Comparison of ENCODE assay signal across 17 cellular contexts in the genomic region with DNA sequence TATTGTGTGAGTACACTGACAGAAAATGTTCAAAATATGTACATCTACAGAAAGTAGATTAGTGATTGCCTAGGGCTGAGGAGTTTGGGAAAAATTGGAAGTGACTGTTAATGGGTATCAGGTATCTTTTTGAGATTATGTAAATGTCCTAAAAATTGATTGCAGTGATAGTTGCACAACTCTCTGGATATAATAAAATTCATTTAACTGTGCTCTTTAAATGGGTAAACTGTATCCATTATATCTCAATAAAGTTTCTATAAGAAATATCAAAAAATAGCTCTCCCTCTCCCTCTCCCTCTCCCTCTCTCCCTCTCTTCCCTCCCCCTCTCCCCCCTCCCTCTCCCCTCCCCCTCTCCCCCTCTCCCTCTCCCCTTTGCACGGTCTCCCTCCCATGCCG. TPM values are rescaled to one million over a fixed set of nuclear protein-coding genes. Genes with fewer than 3 reads are reported as not detected.
DNase-seq lines count a peak whose midpoint lies in the region; ATAC-seq and TF ChIP-seq lines count a peak whose summit lies in the region.
"Had no signal": no experiment of that assay in that cellular context is flagged by ENCODE, and none has a peak within 500 bp of the region (broad histone marks: within the 10 kb centered on the region; RNA-seq: fewer than 3 reads in every experiment).

No MANE protein-coding gene starts in this region.

- peaks cover 1% of the 10 kb centered on the region for H3K27me3 Mint-ChIP-seq in endothelial cell (ENCODE audit: unreplicated experiment)

- peaks cover 4% of the 10 kb centered on the region for H3K36me3 Mint-ChIP-seq in endothelial cell (ENCODE audit: low read depth, unreplicated experiment)

- H3K4me3 Mint-ChIP-seq in endothelial cell (ENCODE audit: unreplicated experiment) = peak overlapping the region; percentile 75
- H3K4me3 Mint-ChIP-seq: B cell; CD4-positive, alpha-beta T cell; CD8-positive, alpha-beta T cell had no signal

- peak overlapping the region; percentile 39; the same call in 1 of the 2 replicates for H3K27ac ChIP-seq in ACC112 (ENCODE audit: low read depth, low read length)
- no peak overlapping the region for H3K27ac ChIP-seq in HEK293 (ENCODE audit: extremely low read depth, low read depth, low read length)
- no peak overlapping the region for H3K27ac ChIP-seq in gastroesophageal sphincter
- H3K27ac ChIP-seq in upper lobe of right lung = no peak overlapping the region
- H3K27ac ChIP-seq: BLaER1 treated with 17β-estradiol and CSF1 and Interleukin-3, amounts not matched to agents 10 nM and 100 nM; C4-2B had no signal

- H3K9me3 Mint-ChIP-seq in endothelial cell (ENCODE audit: unreplicated experiment) = peaks cover 4% of the 10 kb centered on the region

- no peaks in the 10 kb centered on the region for H3K79me2 ChIP-seq in ACC112 (ENCODE audit: control insufficient read depth, insufficient read depth, low read length, unreplicated experiment)

- no peak for TF ChIP-seq CTCF in HEK293 (tag by site-specific recombination; IDR thresholded peaks at IDR 0.05)
- no peak for TF ChIP-seq CTCF in endothelial cell (IDR thresholded peaks at IDR 0.05; ENCODE audit: unreplicated experiment)
- TF ChIP-seq CTCF in gastroesophageal sphincter (IDR thresholded peaks at IDR 0.05) = no peak
- TF ChIP-seq CTCF in upper lobe of right lung (IDR thresholded peaks at IDR 0.05) = no peak

- DNase-seq in endothelial cell (ENCODE audit: low spot score) (no peak), upper lobe of right lung (no peak)
- DNase-seq in activated CD8-positive, alpha-beta memory T cell treated with anti-CD3 and anti-CD28 coated beads, Interleukin-2, amount 50 U/mL, for 48 hours = no peak
- DNase-seq: 8988T; AML-193; Caco-2; Calu3; CD4-positive, alpha-beta T cell; CD8-positive, alpha-beta T cell; DMS79 treated with DMSO at 0.1 percent for 48 hours; GF-D8 had no signal

- no peak for TF ChIP-seq POLR2A in gastroesophageal sphincter (IDR thresholded peaks at IDR 0.05)

- H3K9me3 ChIP-seq in HEK293 (ENCODE audit: control insufficient read depth, insufficient read depth, low read depth, low read length) (peaks cover 44% of the 10 kb centered on the region), gastroesophageal sphincter (peaks cover 0 to 20% (median 0%) of the 10 kb centered on the region in 3 donors), upper lobe of right lung (no peaks in the 10 kb centered on the region)

- intact Hi-C loops in upper lobe of right lung (cut with DNase I) = no loop called here

- WGBS in gastroesophageal sphincter (ENCODE audit: low coverage in 1 of 2), 2 donors = 93% methylated on average over 2 of the region's 2 CpGs; no CpG with 5 or more reads in 1 of the 2 donors

- no peak for TF ChIP-seq EP300 in gastroesophageal sphincter (IDR thresholded peaks at IDR 0.05)

- H3K4me1 ChIP-seq in ACC112 (ENCODE audit: control insufficient read depth, insufficient read depth, low read length, unreplicated experiment) = peaks cover 4% of the 10 kb centered on the region
- peaks cover 15% of the 10 kb centered on the region for H3K4me1 ChIP-seq in HEK293 (ENCODE audit: control insufficient read depth, insufficient read depth, low read length)
- H3K4me1 ChIP-seq in gastroesophageal sphincter = no peaks in the 10 kb centered on the region
- peaks cover 3% of the 10 kb centered on the region for H3K4me1 ChIP-seq in upper lobe of right lung
- H3K4me1 ChIP-seq: Caco-2 had no signal

- no peaks in the 10 kb centered on the region for H3K27me3 ChIP-seq in ACC112 (ENCODE audit: insufficient read depth, low read length)
- no peaks in the 10 kb centered on the region for H3K27me3 ChIP-seq in gastroesophageal sphincter
- peaks cover 6% of the 10 kb centered on the region for H3K27me3 ChIP-seq in upper lobe of right lung
- H3K27me3 ChIP-seq: BLaER1 treated with 17β-estradiol and CSF1 and Interleukin-3, amounts not matched to agents 10 nM and 100 nM had no signal

- CTCF ChIA-PET in HEK293 (lab: Yijun Ruan, JAX) = interaction anchor here (0.6 kb wide), 1 partner anchor 357 kb away, joined by 3 read pairs; no protein-coding TSS in a partner anchor

- no peaks in the 10 kb centered on the region for H3K36me3 ChIP-seq in ACC112 (ENCODE audit: insufficient read depth, low read length)
- H3K36me3 ChIP-seq in HEK293 (ENCODE audit: control insufficient read depth in 2 of 2, insufficient read depth in 1 of 2, low read length in 2 of 2) = peaks cover 0 to 55% of the 10 kb centered on the region in 2 experiments; a peak in 2 of 3 replicates
- H3K36me3 ChIP-seq in gastroesophageal sphincter = no peaks in the 10 kb centered on the region
- no peaks in the 10 kb centered on the region for H3K36me3 ChIP-seq in upper lobe of right lung

- no peak for ATAC-seq in gastroesophageal sphincter
- no peak for ATAC-seq in upper lobe of right lung
- ATAC-seq: CD8-positive, alpha-beta T cell had no signal

- H2AFZ ChIP-seq in ACC112 (ENCODE audit: low read length, unreplicated experiment) = no peak overlapping the region

- H3K4me3 ChIP-seq in ACC112 (ENCODE audit: low read depth, low read length) (no peak overlapping the region), HEK293 (ENCODE audit: low read depth, low read length) (no peak overlapping the region), gastroesophageal sphincter (no peak overlapping the region), upper lobe of right lung (no peak overlapping the region)
- H3K4me3 ChIP-seq: BLaER1 treated with 17β-estradiol and CSF1 and Interleukin-3, amounts not matched to agents 10 nM and 100 nM had no signal

- peak overlapping the region; percentile 80 for H3K27ac Mint-ChIP-seq in endothelial cell (ENCODE audit: unreplicated experiment)
- H3K27ac Mint-ChIP-seq: B cell; CD4-positive, alpha-beta T cell; CD8-positive, alpha-beta T cell had no signal

- POLR2A ChIA-PET in HEK293 (lab: Yijun Ruan, JAX) = interaction anchor here (2.5 kb wide), 1 partner anchor 9 kb away, joined by 13 read pairs; the partner anchor contains the start of gene ZNF227

- peaks cover 5% of the 10 kb centered on the region for H3K4me1 Mint-ChIP-seq in endothelial cell (ENCODE audit: unreplicated experiment)

TF ChIP-seq in HEK293, 187 proteins besides CTCF, POLR2A, EP300 and RAD21:
- TF ChIP-seq ZNF335 (tag by site-specific recombination; conservative IDR thresholded peaks at IDR 0.05) (0 out of 2 replicates have a peak, but pooled peaks have one; percentile 9), ZNF660 (tag by site-specific recombination; IDR thresholded peaks at IDR 0.05) (0 out of 2 replicates have a peak, but pooled peaks have one; percentile 25), ZNF26 (tag by site-specific recombination; IDR thresholded peaks at IDR 0.05) (peak; percentile 8; the same call in 1 of the 2 replicates), ZNF426 (tag by site-specific recombination; IDR thresholded peaks at IDR 0.05) (no peak)

RNA-seq across cellular contexts. Expression of gene ZNF227, which starts 9.4 kb away (rescaled TPM):
- total RNA-seq in endothelial cell (ENCODE audit: unreplicated experiment) (29.3 TPM), gastroesophageal sphincter (10 to 100 TPM; 10.6 to 19.3 (median 14.7) TPM), upper lobe of right lung (17.0 TPM)

RNA-seq across cellular contexts. Expression of gene ZNF226, which starts 38.1 kb away (rescaled TPM):
- total RNA-seq in endothelial cell (ENCODE audit: unreplicated experiment) (23.2 TPM), gastroesophageal sphincter (10 to 100 TPM; 14.7 to 28.2 (median 20.5) TPM), upper lobe of right lung (16.8 TPM)

RNA-seq across cellular contexts. Expression of gene ZNF233, which starts 56.7 kb away (rescaled TPM):
- 5.5 TPM for total RNA-seq in endothelial cell (ENCODE audit: unreplicated experiment)
- total RNA-seq in gastroesophageal sphincter = 1 to 10 TPM in 3 of 4 donors, under 1 TPM in 1; 0.37 to 1.9 (median 1.4) TPM
- total RNA-seq in upper lobe of right lung = 0.29 TPM
- total RNA-seq: CD8-positive, alpha-beta T cell had no signal
